11 cellular contexts compared by ENCODE assay signal in genomic region chr2:161315380-161315779, GRCh38. TPM values are rescaled to one million over a fixed set of nuclear protein-coding genes. Genes with fewer than 3 reads are reported as not detected.
DNase-seq lines count a peak whose midpoint lies in the region; ATAC-seq, FAIRE-seq and TF ChIP-seq lines count a peak whose summit lies in the region.
"Had no signal": no experiment of that assay in that cellular context is flagged by ENCODE, and none has a peak within 500 bp of the region (broad histone marks: within the 10 kb centered on the region; RNA-seq: fewer than 3 reads in every experiment).

No MANE protein-coding gene starts in this region.

- CTCF ChIA-PET in HepG2 (lab: Yijun Ruan, JAX; ENCODE audit: low intra/inter-chr PET ratio, low total read pairs) (no interaction called here), K562 (lab: Yijun Ruan, JAX; ENCODE audit: low intra/inter-chr PET ratio) (no interaction called here)

- H3K9me1 ChIP-seq in K562 (ENCODE audit: control insufficient read depth, insufficient read depth, low read length) = no peaks in the 10 kb centered on the region

- in situ Hi-C loops in HepG2 (cut with HindIII; ENCODE audit: extremely low pct_ligation_motif_present, low pct_unique_long_range_greater_than_20kb) (no loop called here), K562 (cut with MboI) (no loop called here)

- H4K20me1 ChIP-seq in HepG2 (ENCODE audit: insufficient read depth, low read length) (peaks cover 5% of the 10 kb centered on the region; the same call in 1 of the 2 replicates), K562 (replicated peaks; ENCODE audit: control insufficient read depth, insufficient read depth, low read length) (no peaks in the 10 kb centered on the region)

- POLR2A ChIA-PET in HepG2 (lab: Yijun Ruan, JAX) (no interaction called here), K562 (lab: Yijun Ruan, JAX) (no interaction called here)

- no peak for FAIRE-seq in HepG2 (lab: Jason Lieb, UNC)
- FAIRE-seq in G401.6 (lab: Jason Lieb, UNC) = peak; percentile 53
- FAIRE-seq in K562 (lab: Jason Lieb, UNC) = no peak

- H3K79me2 ChIP-seq in HepG2 (ENCODE audit: insufficient read depth, low read length) = peaks cover 87% of the 10 kb centered on the region
- H3K79me2 ChIP-seq in K562 (ENCODE audit: control insufficient read depth, insufficient read depth, low read length) = peaks cover 100% of the 10 kb centered on the region

- H3K27me3 ChIP-seq in HepG2 (ENCODE audit: control insufficient read depth in 1 of 2, insufficient read depth in 2 of 2, low read length in 2 of 2) = no peaks in the 10 kb centered on the region
- H3K27me3 ChIP-seq in right lobe of liver = no peaks in the 10 kb centered on the region
- no peaks in the 10 kb centered on the region for H3K27me3 ChIP-seq in K562 (ENCODE audit: control insufficient read depth in 2 of 2, insufficient read depth in 2 of 2, low read length in 2 of 2)
- no peaks in the 10 kb centered on the region for H3K27me3 ChIP-seq in stomach

- H3K4me3 ChIP-seq in HepG2 (replicated peaks in 1 of 3; ENCODE audit: insufficient read depth in 1 of 3, low read depth in 2 of 3, low read length in 3 of 3) (no peak overlapping the region), right lobe of liver (no peak overlapping the region), K562 (no peak overlapping the region), stomach (no peak overlapping the region)
- H3K4me3 ChIP-seq: GM23248 had no signal

- TF ChIP-seq RAD21 in HepG2 (CRISPR knock-in tag; IDR thresholded peaks at IDR 0.05) (no peak), K562 (CRISPR knock-in tag; conservative IDR thresholded peaks at IDR 0.05 in 1 of 2, IDR thresholded peaks at IDR 0.05 in 1 of 2) (no peak)

- H3K36me3 ChIP-seq in HepG2 (replicated peaks in 1 of 2; ENCODE audit: control insufficient read depth in 1 of 2, insufficient read depth in 2 of 2, low read length in 2 of 2) = peaks cover 0 to 20% of the 10 kb centered on the region in 2 experiments; a peak in 4 of 5 replicates
- H3K36me3 ChIP-seq in right lobe of liver = peaks cover 0 to 5% (median 0%) of the 10 kb centered on the region in 4 donors
- H3K36me3 ChIP-seq in K562 (ENCODE audit: control insufficient read depth, insufficient read depth, low read length) = peaks cover 70% of the 10 kb centered on the region
- peaks cover 0 to 5% (median 0%) of the 10 kb centered on the region in 4 donors for H3K36me3 ChIP-seq in stomach

- H3K27ac ChIP-seq in HepG2 (ENCODE audit: extremely low read length, insufficient read depth, low read length) (no peak overlapping the region), right lobe of liver (no peak overlapping the region), K562 (ENCODE audit: extremely low read depth, low read depth, low read length) (no peak overlapping the region), stomach (no peak overlapping the region)
- H3K27ac ChIP-seq: GM23248 had no signal

- TF ChIP-seq EP300 in HepG2 (IDR thresholded peaks at IDR 0.05; ENCODE audit: low read depth in 2 of 2, low read length in 2 of 2) (no peak), HepG2 (CRISPR knock-in tag; IDR thresholded peaks at IDR 0.05; ENCODE audit: borderline replicate concordance) (no peak), K562 (IDR thresholded peaks at IDR 0.05; ENCODE audit: low read length) (no peak), stomach (IDR thresholded peaks at IDR 0.05) (no peak)

- no peak for TF ChIP-seq POLR2A in HepG2 (IDR thresholded peaks at IDR 0.05; ENCODE audit: insufficient read depth in 1 of 2, low read depth in 2 of 2, low read length in 2 of 2)
- no peak for TF ChIP-seq POLR2A in right lobe of liver (IDR thresholded peaks at IDR 0.05)
- TF ChIP-seq POLR2A in K562 (conservative IDR thresholded peaks at IDR 0.05) = no peak
- no peak for TF ChIP-seq POLR2A in stomach (IDR thresholded peaks at IDR 0.05)

- no peak overlapping the region for H3K9ac ChIP-seq in HepG2 (ENCODE audit: insufficient read depth, low read depth, low read length)
- H3K9ac ChIP-seq in K562 (ENCODE audit: insufficient read depth in 1 of 2, low read depth in 2 of 2, low read length in 2 of 2) = no peak overlapping the region
- H3K9ac ChIP-seq: GM23248 had no signal

- intact Hi-C loops in HepG2 (cut with micrococcal nuclease; ENCODE audit: unreplicated experiment) (no loop called here), right lobe of liver (cut with DNase I) (no loop called here), K562 (cut with micrococcal nuclease) (no loop called here), stomach (cut with DNase I; ENCODE audit: low total_unique reads) (no loop called here)

- no peak for TF ChIP-seq CTCF in HepG2 (CRISPR knock-in tag; IDR thresholded peaks at IDR 0.05)
- no peak for TF ChIP-seq CTCF in right lobe of liver (IDR thresholded peaks at IDR 0.05)
- no peak for TF ChIP-seq CTCF in K562 (IDR thresholded peaks at IDR 0.05 in 2 of 3, conservative IDR thresholded peaks at IDR 0.05 in 1 of 3; ENCODE audit: insufficient read depth in 2 of 3, low read depth in 1 of 3, low read length in 3 of 3)
- TF ChIP-seq CTCF in stomach (IDR thresholded peaks at IDR 0.05) = no peak

- DNase-seq in HepG2 (ENCODE audit: low spot score) (no peak), right lobe of liver (no peak), K562 (ENCODE audit: extremely low read depth in 1 of 4, low spot score in 3 of 4) (no peak), NCI-H1436 treated with DMSO at 0.1 percent for 48 hours (lab: John Stamatoyannopoulos, UW) (no peak), stomach (no peak)
- DNase-seq: C1 segment of cervical spinal cord; CD4-positive, alpha-beta memory T cell; GM23248 had no signal

- H3K4me2 ChIP-seq in HepG2 (ENCODE audit: low read depth, low read length) (no peak overlapping the region), K562 (ENCODE audit: insufficient read depth, low read length) (no peak overlapping the region)

- peaks cover 21% of the 10 kb centered on the region for H3K4me1 ChIP-seq in HepG2 (ENCODE audit: insufficient read depth, low read length)
- H3K4me1 ChIP-seq in right lobe of liver = no peaks in the 10 kb centered on the region
- H3K4me1 ChIP-seq in K562 (replicated peaks in 1 of 2; ENCODE audit: control insufficient read depth in 2 of 2, insufficient read depth in 2 of 2, low read length in 2 of 2) = peaks cover 2 to 3% of the 10 kb centered on the region in 2 experiments; a peak in 1 of 5 replicates
- peaks cover 0 to 10% (median 5%) of the 10 kb centered on the region in 4 donors for H3K4me1 ChIP-seq in stomach

- ATAC-seq in HepG2 (no peak), right lobe of liver (no peak), K562 (no peak), HG02870 (IDR thresholded peaks at IDR 0.05; ENCODE audit: unreplicated experiment) (no peak)
- ATAC-seq: HCT116 had no signal

- no TSS peak for BruUV-seq in HepG2 (replicated peaks; lab: Mats Ljungman, UMichigan)
- BruUV-seq in K562 (replicated peaks; lab: Mats Ljungman, UMichigan) = no TSS peak

- no peak overlapping the region for H2AFZ ChIP-seq in HepG2 (ENCODE audit: low read length)
- no peak overlapping the region for H2AFZ ChIP-seq in K562 (ENCODE audit: low read depth, low read length)
- H2AFZ ChIP-seq: GM23248 had no signal

- H3K9me3 ChIP-seq in HepG2 (ENCODE audit: low read length) (no peaks in the 10 kb centered on the region), right lobe of liver (no peaks in the 10 kb centered on the region), K562 (replicated peaks; ENCODE audit: control insufficient read depth, insufficient read depth, low read depth, low read length) (no peaks in the 10 kb centered on the region), stomach (no peaks in the 10 kb centered on the region)

RNA-seq across cellular contexts. Expression of gene PSMD14, which starts 7.2 kb away (rescaled TPM):
- total RNA-seq in HepG2 (2016; rRNA removed; fragmentation: Illumina TruSeq; extraction: Trizol) = 149 and 231 TPM in 2 replicates
- 39.6 and 43.9 TPM in 2 replicates for total RNA-seq in HepG2 (2016; cell fraction: cytosol; rRNA removed; fragmentation: Illumina TruSeq; extraction: Trizol; ENCODE audit: low read depth)
- total RNA-seq in HepG2 (2016; cell fraction: insoluble cytoplasmic fraction; rRNA removed; fragmentation: Illumina TruSeq; extraction: Trizol) = 153 and 232 TPM in 2 replicates
- total RNA-seq in HepG2 (2016; cell fraction: membrane; rRNA removed; fragmentation: Illumina TruSeq; extraction: Trizol) = 53.1 and 54.7 TPM in 2 replicates
- 116 and 118 TPM in 2 replicates for total RNA-seq in HepG2 (2016; cell fraction: nucleus; rRNA removed; fragmentation: Illumina TruSeq; extraction: Trizol)
- 40.8 and 60.6 TPM in 2 replicates for polyA plus RNA-seq in HepG2 (2011; rRNA removed)
- 29.9 and 42.7 TPM in 2 replicates for polyA plus RNA-seq in HepG2 (2011; cell fraction: cytosol; rRNA removed)
- polyA plus RNA-seq in HepG2 (2011; cell fraction: nucleus; rRNA removed) = 12.9 and 15.9 TPM in 2 replicates
- polyA plus RNA-seq in HepG2 (2012) = 64.5 and 66.6 TPM in 2 replicates
- polyA plus RNA-seq in HepG2 (2016; cell fraction: cytosol; fragmentation: Illumina TruSeq; extraction: Trizol; ENCODE audit: low read depth) = 24.0 and 25.1 TPM in 2 replicates
- polyA plus RNA-seq in HepG2 (2016; cell fraction: insoluble cytoplasmic fraction; fragmentation: Illumina TruSeq; extraction: Trizol; ENCODE audit: low read depth) = 189 and 200 TPM in 2 replicates
- polyA plus RNA-seq in HepG2 (2016; cell fraction: membrane; fragmentation: Illumina TruSeq; extraction: Trizol; ENCODE audit: low read depth) = 30.2 and 33.4 TPM in 2 replicates
- 70.5 and 71.9 TPM in 2 replicates for polyA plus RNA-seq in HepG2 (2016; cell fraction: nucleus; fragmentation: Illumina TruSeq; extraction: Trizol; ENCODE audit: insufficient read depth, low read depth)
- 13.9 and 20.3 TPM in 2 replicates for polyA minus RNA-seq in HepG2 (2011; rRNA and poly(A)+ RNA removed; ENCODE audit: low replicate concordance)
- 25.6 and 31.3 TPM in 2 replicates for polyA minus RNA-seq in HepG2 (2011; cell fraction: cytosol; rRNA and poly(A)+ RNA removed)
- polyA minus RNA-seq in HepG2 (2011; cell fraction: nucleus; rRNA and poly(A)+ RNA removed) = 114 and 131 TPM in 2 replicates
- total RNA-seq in right lobe of liver = 10 to 100 TPM; 18.7 to 61.8 (median 24.9) TPM
- total RNA-seq in K562 (2011; cell fraction: chromatin; rRNA removed; ENCODE audit: low replicate concordance) = 53.3 and 114 TPM in 2 replicates
- total RNA-seq in K562 (2011; cell fraction: nucleolus; rRNA removed) = 35.0 and 41.6 TPM in 2 replicates
- total RNA-seq in K562 (2011; cell fraction: nucleoplasm; rRNA removed) = 70.9 and 83.6 TPM in 2 replicates
- total RNA-seq in K562 (2014; rRNA removed) = 124 and 151 TPM in 2 replicates
- total RNA-seq in K562 (2014; rRNA removed; fragmentation: Illumina TruSeq; extraction: Trizol) = 242 and 282 TPM in 2 replicates
- total RNA-seq in K562 (2015; rRNA removed; fragmentation: Illumina TruSeq; extraction: Trizol) = 247 and 267 TPM in 2 replicates
- total RNA-seq in K562 (2021) = 166 and 175 TPM in 2 replicates
- 133 and 228 TPM in 2 replicates for polyA plus RNA-seq in K562 (2011; rRNA removed)
- polyA plus RNA-seq in K562 (2011; cell fraction: cytosol; rRNA removed) = 43.9 and 84.5 TPM in 2 replicates
- polyA plus RNA-seq in K562 (2011; cell fraction: nucleus; rRNA removed) = 30.7 and 50.5 TPM in 2 replicates
- 110 and 150 TPM in 2 replicates for polyA plus RNA-seq in K562 (2012)
- 179 and 182 TPM in 2 replicates for polyA plus RNA-seq in K562 (2014; fragmentation: Illumina TruSeq; extraction: Trizol)
- 100 to 1,000 TPM; 496 to 515 TPM for polyA plus RNA-seq in K562 (2014; fragmentation: Nextera tagmentation; extraction: Ambion mirVana)
- 154 and 166 TPM in 2 replicates for polyA plus RNA-seq in K562 (2014; rRNA removed)
- 179 and 231 TPM in 2 replicates for polyA minus RNA-seq in K562 (2011; rRNA and poly(A)+ RNA removed)
- 45.1 and 58.5 TPM in 2 replicates for polyA minus RNA-seq in K562 (2011; cell fraction: cytosol; rRNA and poly(A)+ RNA removed)
- polyA minus RNA-seq in K562 (2011; cell fraction: nucleus; rRNA and poly(A)+ RNA removed) = 89.4 and 138 TPM in 2 replicates
- 10 to 100 TPM in 3 of 5 donors, 1 to 10 TPM in 2; 2.9 to 47.2 (median 21.2) TPM for total RNA-seq in stomach
- polyA plus RNA-seq in stomach = 10 to 100 TPM; 26.0 to 34.1 (median 33.0) TPM

Comparison
In these comparisons a context has a peak if more than half of its experiments do, and no peak if none do; other contexts are left out.
1. Of the 241 proteins assayed by ChIP-seq in both HepG2 and K562: peak only in HepG2: none; only in K562: CEBPB and CEBPG; in both: none; in neither: 237; mixed calls (peak in some experiments, not most) for 2.